22 cellular contexts compared by ENCODE assay signal in genomic region chr1:50780797-50781196, GRCh38.
"Had no signal": no experiment of that assay in that cellular context is flagged by ENCODE, and none has a peak within 500 bp of the region (broad histone marks: within the 10 kb centered on the region; RNA-seq: fewer than 3 reads in every experiment).

No MANE protein-coding gene starts in this region.

- DNase-seq: cerebellar nuclear complex; cortex of kidney; effector memory CD8-positive, alpha-beta T cell; hypothalamus; immature natural killer cell; islet precursor cell; kidney glomerular epithelial cell; left colon; left ventricle myocardium inferior; lower lobe of right lung; nucleus accumbens; right lobe of liver; small intestine; stimulated activated CD4-positive, alpha-beta T cell treated with anti-CD3 and anti-CD28 coated beads, Interleukin-15, amount 100 ng/mL, for 24 hours; stimulated activated CD4-positive, alpha-beta T cell treated with anti-CD3 and anti-CD28 coated beads, Interleukin-2, amount 100 ng/mL, for 48 hours; stimulated activated naive CD8-positive, alpha-beta T cell treated with anti-CD3 and anti-CD28 coated beads, Interleukin-15, Interleukin-2, amounts not matched to agents 100 U/mL and 50 U/mL, for 24 hours; substantia nigra; testis; tibial artery; upper lobe of left lung had no signal

- H3K9me3 ChIP-seq: left ventricle myocardium inferior, lower lobe of right lung, right lobe of liver, testis, tibial artery, upper lobe of left lung had no signal

- H3K4me3 ChIP-seq: left ventricle myocardium inferior, lower lobe of right lung, neural progenitor cell, right lobe of liver, testis, tibial artery, upper lobe of left lung had no signal

- H3K36me3 Mint-ChIP-seq: natural killer cell treated with Interleukin-12 subunit alpha and Interleukin-12 subunit beta and Interleukin-15 and Interleukin-18, amount 100 ng/mL, for 72 hours had no signal

- H3K4me1 ChIP-seq: left ventricle myocardium inferior, lower lobe of right lung, neural progenitor cell, testis, tibial artery, upper lobe of left lung had no signal

- H3K9ac ChIP-seq: neural progenitor cell had no signal

- H3K36me3 ChIP-seq: neural progenitor cell, right lobe of liver had no signal

- H3K4me3 Mint-ChIP-seq: effector memory CD8-positive, alpha-beta T cell; immature natural killer cell; natural killer cell treated with Interleukin-12 subunit alpha and Interleukin-12 subunit beta and Interleukin-15 and Interleukin-18, amount 100 ng/mL, for 72 hours; neural progenitor cell had no signal

- H3K27ac Mint-ChIP-seq: natural killer cell treated with Interleukin-12 subunit alpha and Interleukin-12 subunit beta and Interleukin-15 and Interleukin-18, amount 100 ng/mL, for 72 hours; neural progenitor cell had no signal

- H3K27ac ChIP-seq: left ventricle myocardium inferior, lower lobe of right lung, neural progenitor cell, right lobe of liver, testis, tibial artery, upper lobe of left lung had no signal

- H3K9me3 Mint-ChIP-seq: effector memory CD8-positive, alpha-beta T cell; immature natural killer cell; natural killer cell treated with Interleukin-12 subunit alpha and Interleukin-12 subunit beta and Interleukin-15 and Interleukin-18, amount 100 ng/mL, for 72 hours had no signal

- H3K4me2 ChIP-seq: neural progenitor cell had no signal

- H2AFZ ChIP-seq: neural progenitor cell had no signal

- H3K27me3 ChIP-seq: neural progenitor cell, right lobe of liver, testis, tibial artery, upper lobe of left lung had no signal

- H3K27me3 Mint-ChIP-seq: effector memory CD8-positive, alpha-beta T cell; natural killer cell treated with Interleukin-12 subunit alpha and Interleukin-12 subunit beta and Interleukin-15 and Interleukin-18, amount 100 ng/mL, for 72 hours had no signal
